Comparison of ENCODE assay signal across 8 cellular contexts in the genomic region with DNA sequence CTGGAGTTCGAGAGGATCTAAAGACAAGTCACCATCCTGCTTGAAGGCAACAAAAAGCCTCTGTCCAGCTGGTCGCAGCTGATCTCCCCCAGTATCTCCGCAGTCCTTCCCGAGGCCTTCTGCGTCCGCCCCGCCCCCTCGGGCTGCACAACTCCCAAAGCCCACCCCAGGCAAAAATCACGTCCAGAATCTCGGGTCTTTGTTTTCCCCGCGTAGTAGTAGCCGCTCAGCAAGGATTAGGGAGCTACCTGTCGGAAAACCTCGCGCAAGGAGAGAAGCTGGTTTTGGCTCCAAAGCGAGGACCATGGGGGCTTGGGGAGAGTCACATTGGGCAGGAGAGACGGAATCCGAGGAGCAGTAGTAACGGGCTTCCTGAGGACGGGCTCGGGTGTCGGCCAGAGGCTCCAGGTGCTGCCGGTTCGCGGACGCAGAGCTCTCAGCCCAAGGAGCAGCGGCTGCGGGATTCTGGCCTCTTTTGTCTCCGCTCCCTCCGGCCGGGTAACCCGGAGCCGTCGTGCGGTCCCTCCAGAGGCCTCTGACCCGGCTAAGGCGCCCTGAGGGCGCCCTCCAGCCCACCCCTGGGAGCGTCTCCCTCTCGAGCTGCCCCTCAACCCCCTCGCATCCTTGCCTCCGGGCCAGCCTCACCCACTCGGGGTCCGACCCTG. TPM values are rescaled to one million over a fixed set of nuclear protein-coding genes. Genes with fewer than 3 reads are reported as not detected.
DNase-seq lines count a peak whose midpoint lies in the region; ATAC-seq and TF ChIP-seq lines count a peak whose summit lies in the region.

No MANE protein-coding gene starts in this region.

- CTCF ChIA-PET in activated CD4-positive, alpha-beta T cell treated with anti-CD3 and anti-CD28 coated beads, Interleukin-2, amount 10 ng/mL, durations not matched to agents 7 days and 5 days (lab: Charles Lee), result interaction anchor here (0.7 to 3.2 kb wide), 7 partner anchors 8 to 426 kb away, joined by 3 to 15 read pairs (median 4); no protein-coding TSS in a partner anchor

- peaks cover 63% of the 10 kb centered on the region for H3K36me3 Mint-ChIP-seq in activated CD4-positive, alpha-beta T cell treated with anti-CD3 and anti-CD28 coated beads, Interleukin-2, amount 10 ng/mL, durations not matched to agents 7 days and 5 days (ENCODE audit: low read depth)

- no peaks in the 10 kb centered on the region for H3K27me3 ChIP-seq in osteoblast (ENCODE audit: insufficient read depth, low read length)

- H3K79me2 ChIP-seq in osteoblast (ENCODE audit: insufficient read depth, low read length), result peaks cover 50% of the 10 kb centered on the region

- peak overlapping the region; percentile 90 for H3K27ac Mint-ChIP-seq in activated CD4-positive, alpha-beta T cell treated with anti-CD3 and anti-CD28 coated beads, Interleukin-2, amount 10 ng/mL, durations not matched to agents 7 days and 5 days

- peak; percentile 50 for ATAC-seq in GM19023 (IDR thresholded peaks at IDR 0.05; ENCODE audit: unreplicated experiment)
- ATAC-seq in HG03442 (IDR thresholded peaks at IDR 0.05; ENCODE audit: unreplicated experiment), result peak; percentile 34

- H4K20me1 ChIP-seq in osteoblast (ENCODE audit: insufficient read depth, low read length), result peaks cover 6% of the 10 kb centered on the region

- peak overlapping the region; percentile 96 for H3K4me3 ChIP-seq in osteoblast (ENCODE audit: insufficient read depth, low read length)

- no peaks in the 10 kb centered on the region for H3K27me3 Mint-ChIP-seq in activated CD4-positive, alpha-beta T cell treated with anti-CD3 and anti-CD28 coated beads, Interleukin-2, amount 10 ng/mL, durations not matched to agents 7 days and 5 days

- H3K9me3 ChIP-seq in osteoblast (ENCODE audit: low read depth, low read length), result no peaks in the 10 kb centered on the region

- DNase-seq in activated CD4-positive, alpha-beta T cell treated with anti-CD3 and anti-CD28 coated beads, Interleukin-2, amount 10 ng/mL, durations not matched to agents 7 days and 5 days, result no peak
- DNase-seq in foreskin melanocyte (peak; percentile 34), osteoblast (ENCODE audit: insufficient read length, low spot score, missing footprints) (peak; percentile 83), cerebellar nuclear complex (lab: John Stamatoyannopoulos, UW) (no peak), NCI-H2029 treated with DMSO at 0.1 percent for 48 hours (lab: John Stamatoyannopoulos, UW) (no peak)

- peaks cover 20% of the 10 kb centered on the region for H3K36me3 ChIP-seq in osteoblast (ENCODE audit: insufficient read depth, low read length)

- POLR2A ChIA-PET in activated CD4-positive, alpha-beta T cell treated with anti-CD3 and anti-CD28 coated beads, Interleukin-2, amount 10 ng/mL, durations not matched to agents 7 days and 5 days (lab: Charles Lee), result interaction anchor here (0.5 to 0.7 kb wide), 2 partner anchors 140 to 1657 kb away, joined by 3 read pairs; no protein-coding TSS in a partner anchor

- H3K4me1 ChIP-seq in osteoblast (ENCODE audit: insufficient read depth, low read length), result peaks cover 17% of the 10 kb centered on the region

- H3K4me2 ChIP-seq in osteoblast (ENCODE audit: insufficient read depth, low read length), result peak overlapping the region; percentile 93

- H3K27ac ChIP-seq in C4-2B (peak overlapping the region; percentile 87), osteoblast (ENCODE audit: low read depth, low read length) (peak overlapping the region; percentile 48)

- peaks cover 50% of the 10 kb centered on the region for H3K4me1 Mint-ChIP-seq in activated CD4-positive, alpha-beta T cell treated with anti-CD3 and anti-CD28 coated beads, Interleukin-2, amount 10 ng/mL, durations not matched to agents 7 days and 5 days

- peak overlapping the region; percentile 89 for H3K4me3 Mint-ChIP-seq in activated CD4-positive, alpha-beta T cell treated with anti-CD3 and anti-CD28 coated beads, Interleukin-2, amount 10 ng/mL, durations not matched to agents 7 days and 5 days

- H2AFZ ChIP-seq in osteoblast (ENCODE audit: low read length), result peak overlapping the region; percentile 82

- peaks cover 11% of the 10 kb centered on the region for H3K9me3 Mint-ChIP-seq in activated CD4-positive, alpha-beta T cell treated with anti-CD3 and anti-CD28 coated beads, Interleukin-2, amount 10 ng/mL, durations not matched to agents 7 days and 5 days

- TF ChIP-seq CTCF in C4-2B (conservative IDR thresholded peaks at IDR 0.05), result no peak
- TF ChIP-seq CTCF in osteoblast (IDR thresholded peaks at IDR 0.05; ENCODE audit: extremely low read depth, low read depth, low read length), result no peak

RNA-seq across cellular contexts. Expression of a gene that starts 0.4 kb away (rescaled TPM):
- 10 to 100 TPM; 25.4 to 28.2 TPM for total RNA-seq in activated CD4-positive, alpha-beta T cell treated with anti-CD3 and anti-CD28 coated beads, Interleukin-2, amount 10 ng/mL, durations not matched to agents 7 days and 5 days
- total RNA-seq in osteoblast, result 29.5 and 33.7 TPM in 2 replicates

RNA-seq across cellular contexts. Expression of a gene that starts 0.5 kb away (rescaled TPM):
- 10 to 100 TPM; 35.0 to 38.1 TPM for total RNA-seq in activated CD4-positive, alpha-beta T cell treated with anti-CD3 and anti-CD28 coated beads, Interleukin-2, amount 10 ng/mL, durations not matched to agents 7 days and 5 days
- 8.8 and 10.5 TPM in 2 replicates for total RNA-seq in osteoblast

RNA-seq across cellular contexts. Expression of a gene that starts 40.1 kb away (rescaled TPM):
- 10 to 100 TPM; 10.5 to 12.6 TPM for total RNA-seq in activated CD4-positive, alpha-beta T cell treated with anti-CD3 and anti-CD28 coated beads, Interleukin-2, amount 10 ng/mL, durations not matched to agents 7 days and 5 days
- 6.9 and 7.7 TPM in 2 replicates for total RNA-seq in osteoblast

Comparison
In these comparisons a context has a peak if more than half of its experiments do, and no peak if none do; other contexts are left out.
1. DNase-seq: peak in foreskin melanocyte (single experiment) and osteoblast (single experiment); none in activated CD4-positive, alpha-beta T cell treated with anti-CD3 and anti-CD28 coated beads, Interleukin-2, amount 10 ng/mL, durations not matched to agents 7 days and 5 days (single experiment), cerebellar nuclear complex (0 of 2) and NCI-H2029 treated with DMSO at 0.1 percent for 48 hours (single experiment).